Comparison of ENCODE assay signal across 1 cellular context in genomic region chr2:241635756-241636155, GRCh38.
A peak's percentile ranks its signal among the peaks of the same experiment; 100 is the strongest.
TF ChIP-seq lines count a peak whose summit lies in the region.

No MANE protein-coding gene starts in this region.

TF ChIP-seq in IMR-90, 13 proteins besides CTCF, POLR2A, EP300 and RAD21:
- TF ChIP-seq FOS (IDR thresholded peaks at IDR 0.05; ENCODE audit: low read depth, low read length), result no peak
- no peak for TF ChIP-seq CHD1 (IDR thresholded peaks at IDR 0.05; ENCODE audit: low read depth, low read length)
- peak; percentile 31; the same call in 1 of the 2 replicates for TF ChIP-seq CEBPB (IDR thresholded peaks at IDR 0.05; ENCODE audit: low read depth, low read length)
